14 cellular contexts compared by ENCODE assay signal in the genomic region with DNA sequence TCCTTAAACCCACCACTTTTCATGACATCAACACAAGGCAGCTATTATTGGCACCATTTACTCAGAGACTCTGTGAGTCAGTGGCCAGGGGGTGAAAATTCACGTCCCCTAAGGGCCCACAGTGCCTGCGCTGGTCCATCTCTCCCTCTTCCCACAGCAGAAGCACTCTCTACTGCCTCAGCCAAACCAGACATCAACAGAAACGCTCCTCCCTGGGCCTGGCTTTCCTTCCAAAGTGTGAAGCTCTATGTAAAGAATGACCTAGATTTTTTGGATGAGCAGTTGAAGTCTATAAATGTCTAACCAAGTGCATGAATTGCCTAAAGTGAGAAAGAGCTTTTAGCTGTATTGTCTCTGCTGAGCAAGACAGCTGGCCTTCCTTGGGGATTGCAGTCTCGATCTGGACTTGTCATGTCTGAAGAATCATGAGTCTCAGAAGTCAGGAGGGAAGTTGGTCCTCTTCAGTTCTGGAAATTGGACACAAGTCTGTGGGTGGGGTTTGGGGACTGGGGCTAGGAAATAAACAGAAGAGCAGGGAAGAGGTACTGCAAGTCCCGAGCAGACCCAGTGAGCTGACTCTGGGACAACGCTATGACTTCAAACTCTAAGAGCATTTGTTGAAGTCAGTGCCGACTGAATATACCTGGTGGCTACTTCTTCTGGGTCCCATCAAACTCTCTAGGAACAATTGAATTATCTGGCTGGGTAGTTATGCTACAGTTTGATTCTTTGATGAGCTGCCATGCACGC. TPM values are rescaled to one million over a fixed set of nuclear protein-coding genes. Genes with fewer than 3 reads are reported as not detected.
DNase-seq lines count a peak whose midpoint lies in the region; ATAC-seq and TF ChIP-seq lines count a peak whose summit lies in the region.
"Had no signal": no experiment of that assay in that cellular context is flagged by ENCODE, and none has a peak within 500 bp of the region (broad histone marks: within the 10 kb centered on the region; RNA-seq: fewer than 3 reads in every experiment).

No MANE protein-coding gene starts in this region.

- H3K27me3 Mint-ChIP-seq in activated CD8-positive, alpha-beta T cell treated with anti-CD3 and anti-CD28 coated beads for 36 hours = no peaks in the 10 kb centered on the region
- H3K27me3 Mint-ChIP-seq: memory B cell had no signal

- DNase-seq in ELR (ENCODE audit: low read depth) (peak; percentile 34), glomerular visceral epithelial cell (ENCODE audit: extremely low spot score) (peak; percentile 18), posterior cingulate gyrus (peak in 8 of 10 donors; percentile 40 to 89 (median 56)), DMS79 (lab: John Stamatoyannopoulos, UW) (no peak)
- DNase-seq in activated CD8-positive, alpha-beta T cell treated with anti-CD3 and anti-CD28 coated beads for 36 hours = no peak
- DNase-seq in NK-92 treated with Interleukin-12 subunit alpha and Interleukin-12 subunit beta, amount 100 ng/mL, for 24 hours (lab: John Stamatoyannopoulos, UW) = no peak
- DNase-seq: DMS 273 treated with DMSO at 0.1 percent for 48 hours; effector CD8-positive, alpha-beta T cell; NCI-H1105 treated with DMSO at 0.1 percent for 48 hours; NCI-H510A treated with DMSO at 0.1 percent for 48 hours; transverse colon had no signal

- peak overlapping the region; percentile 97 for H3K27ac Mint-ChIP-seq in activated CD8-positive, alpha-beta T cell treated with anti-CD3 and anti-CD28 coated beads for 36 hours
- H3K27ac Mint-ChIP-seq: memory B cell had no signal

- H3K4me1 Mint-ChIP-seq in activated CD8-positive, alpha-beta T cell treated with anti-CD3 and anti-CD28 coated beads for 36 hours (ENCODE audit: low read depth) = peaks cover 99% of the 10 kb centered on the region

- intact Hi-C loops in activated CD8-positive, alpha-beta T cell treated with anti-CD3 and anti-CD28 coated beads for 36 hours (cut with micrococcal nuclease) = no loop called here
- intact Hi-C loops in posterior cingulate gyrus (cut with DNase I) = no loop called here

- no peak for ATAC-seq in activated CD8-positive, alpha-beta T cell treated with anti-CD3 and anti-CD28 coated beads for 36 hours
- no peak for ATAC-seq in GM21717 (IDR thresholded peaks at IDR 0.05; ENCODE audit: unreplicated experiment)
- ATAC-seq in GM18907 (IDR thresholded peaks at IDR 0.05; ENCODE audit: unreplicated experiment) = no peak

- POLR2A ChIA-PET in activated CD8-positive, alpha-beta T cell treated with anti-CD3 and anti-CD28 coated beads for 36 hours (lab: Charles Lee) = interaction anchor here (0.7 to 2.4 kb wide), 6 partner anchors 10 to 154 kb away, joined by 3 to 16 read pairs (median 4); no protein-coding TSS in a partner anchor

- H3K36me3 Mint-ChIP-seq in activated CD8-positive, alpha-beta T cell treated with anti-CD3 and anti-CD28 coated beads for 36 hours (ENCODE audit: low read depth) = peaks cover 87% of the 10 kb centered on the region

- CTCF ChIA-PET in activated CD8-positive, alpha-beta T cell treated with anti-CD3 and anti-CD28 coated beads for 36 hours (lab: Charles Lee) = interaction anchor here (0.8 to 7.5 kb wide), 6 partner anchors 8 to 152 kb away, joined by 3 to 68 read pairs (median 4); no protein-coding TSS in a partner anchor

- H3K9me3 Mint-ChIP-seq in activated CD8-positive, alpha-beta T cell treated with anti-CD3 and anti-CD28 coated beads for 36 hours = peaks cover 2% of the 10 kb centered on the region
- H3K9me3 Mint-ChIP-seq: memory B cell had no signal

- TF ChIP-seq CTCF in activated CD8-positive, alpha-beta T cell treated with anti-CD3 and anti-CD28 coated beads for 36 hours (IDR thresholded peaks at IDR 0.05) = no peak

- no peak overlapping the region for H3K4me3 Mint-ChIP-seq in activated CD8-positive, alpha-beta T cell treated with anti-CD3 and anti-CD28 coated beads for 36 hours
- H3K4me3 Mint-ChIP-seq: memory B cell had no signal

RNA-seq across cellular contexts. Expression of gene RASGRP1, which starts 29.0 kb away (rescaled TPM):
- 100 to 1,000 TPM; 105 to 106 TPM for total RNA-seq in activated CD8-positive, alpha-beta T cell treated with anti-CD3 and anti-CD28 coated beads for 36 hours

Comparison
In these comparisons a context has a peak if more than half of its experiments do, and no peak if none do; other contexts are left out.
1. DNase-seq: peak in ELR (single experiment), glomerular visceral epithelial cell (single experiment) and posterior cingulate gyrus (8 of 10); none in activated CD8-positive, alpha-beta T cell treated with anti-CD3 and anti-CD28 coated beads for 36 hours (single experiment), NK-92 treated with Interleukin-12 subunit alpha and Interleukin-12 subunit beta, amount 100 ng/mL, for 24 hours (single experiment) and DMS79 (single experiment).